26 cellular contexts compared by ENCODE assay signal in the genomic region with DNA sequence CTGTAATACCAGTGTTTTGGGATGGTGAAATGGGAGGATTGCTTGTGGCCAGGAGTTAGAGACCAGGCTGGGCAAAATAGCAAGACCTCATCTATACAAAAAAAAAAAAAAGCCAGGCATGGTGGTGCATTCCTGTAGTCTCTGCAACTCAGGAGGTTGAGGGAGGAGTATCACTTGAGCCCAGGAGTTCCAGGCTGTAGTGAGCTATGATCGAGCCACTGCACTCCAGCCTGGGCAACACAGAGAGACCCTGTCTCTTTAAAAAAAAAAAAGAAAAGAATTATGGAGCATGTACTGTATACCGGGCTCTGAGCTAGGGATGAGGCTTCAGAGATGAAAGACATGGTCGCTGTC.
"Had no signal": no experiment of that assay in that cellular context is flagged by ENCODE, and none has a peak within 500 bp of the region (broad histone marks: within the 10 kb centered on the region; RNA-seq: fewer than 3 reads in every experiment).

No MANE protein-coding gene starts in this region.

- H3K36me3 ChIP-seq: colonic mucosa, esophagus muscularis mucosa, esophagus squamous epithelium, gastrocnemius medialis, gastroesophageal sphincter, heart left ventricle, heart right ventricle had no signal

- H3K4me3 ChIP-seq: colonic mucosa, coronary artery, dorsolateral prefrontal cortex, esophagus muscularis mucosa, esophagus squamous epithelium, gastrocnemius medialis, gastroesophageal sphincter, heart left ventricle, heart right ventricle had no signal

- H3K27me3 ChIP-seq: colonic mucosa, heart left ventricle, heart right ventricle had no signal

- ATAC-seq: effector memory CD8-positive, alpha-beta T cell; foreskin keratinocyte; gastrocnemius medialis; gastroesophageal sphincter; heart left ventricle; heart right ventricle had no signal

- DNase-seq: colonic mucosa; cortex of kidney; dermis blood vessel endothelial cell; dorsolateral prefrontal cortex; effector CD4-positive, alpha-beta T cell; effector CD8-positive, alpha-beta T cell; effector memory CD4-positive, alpha-beta T cell; effector memory CD8-positive, alpha-beta T cell; endodermal cell; erythroblast; esophagus squamous epithelium; foreskin fibroblast; foreskin melanocyte; gastrocnemius medialis; head of caudate nucleus; heart left ventricle; heart right ventricle had no signal

- H3K9me3 ChIP-seq: colonic mucosa, esophagus muscularis mucosa, esophagus squamous epithelium, gastrocnemius medialis, gastroesophageal sphincter, heart left ventricle, heart right ventricle had no signal

- H3K4me1 ChIP-seq: colonic mucosa, esophagus muscularis mucosa, esophagus squamous epithelium, foreskin keratinocyte, gastrocnemius medialis, gastroesophageal sphincter, heart left ventricle, heart right ventricle had no signal

- H3K27ac ChIP-seq: colonic mucosa, coronary artery, dorsolateral prefrontal cortex, epithelial cell of prostate, esophagus muscularis mucosa, esophagus squamous epithelium, foreskin keratinocyte, gastrocnemius medialis, gastroesophageal sphincter, heart left ventricle, heart right ventricle had no signal

- FAIRE-seq: colon, endometrium, endothelial cell of umbilical vein, frontal cortex had no signal
